ENCODE assay signal across 21 cellular contexts in genomic region chr1:226589008-226589733, GRCh38. TPM values are rescaled to one million over a fixed set of nuclear protein-coding genes. Genes with fewer than 3 reads are reported as not detected.
A peak's percentile ranks its signal among the peaks of the same experiment; 100 is the strongest.
DNase-seq lines count a peak whose midpoint lies in the region; ATAC-seq and TF ChIP-seq lines count a peak whose summit lies in the region.
"Had no signal": no experiment of that assay in that cellular context is flagged by ENCODE, and none has a peak within 500 bp of the region (broad histone marks: within the 10 kb centered on the region; RNA-seq: fewer than 3 reads in every experiment).

No MANE protein-coding gene starts in this region.

- H3K27ac ChIP-seq in GM23248 (no peak overlapping the region), caudate nucleus (ENCODE audit: low read depth, low read length) (peak overlapping the region; percentile 14), right cardiac atrium (ENCODE audit: low read length) (no peak overlapping the region), gastrocnemius medialis (peak overlapping the region; percentile 31 to 50 (median 44))
- H3K27ac ChIP-seq: upper lobe of left lung had no signal

- H3K4me3 ChIP-seq in GM23248 (no peak overlapping the region), right cardiac atrium (ENCODE audit: low read length) (no peak overlapping the region), gastrocnemius medialis (no peak overlapping the region)
- H3K4me3 ChIP-seq: upper lobe of left lung had no signal

- H3K4me2 ChIP-seq in GM23248 (ENCODE audit: unreplicated experiment): no peak overlapping the region

- H3K9me2 ChIP-seq in GM23248 (ENCODE audit: insufficient read depth): no peaks in the 10 kb centered on the region

- H3F3A ChIP-seq in GM23248 (ENCODE audit: insufficient read depth): no peaks in the 10 kb centered on the region

- TF ChIP-seq POLR2A in gastrocnemius medialis (IDR thresholded peaks at IDR 0.05): no peak

- no peaks in the 10 kb centered on the region; the same call in 1 of the 2 replicates for H3K27me3 ChIP-seq in GM23248 (replicated peaks; ENCODE audit: insufficient read depth)
- no peaks in the 10 kb centered on the region for H3K27me3 ChIP-seq in right cardiac atrium (ENCODE audit: control insufficient read depth, insufficient read depth)
- no peaks in the 10 kb centered on the region for H3K27me3 ChIP-seq in gastrocnemius medialis
- H3K27me3 ChIP-seq: upper lobe of left lung had no signal

- H3K79me2 ChIP-seq in GM23248 (ENCODE audit: insufficient read depth): no peaks in the 10 kb centered on the region

- in situ Hi-C loops in GM23248 (cut with MboI) (no loop called here), gastrocnemius medialis (cut with MboI; ENCODE audit: low sequenced_read_pairs in 4 of 4) (no loop called here)

- peaks cover 4% of the 10 kb centered on the region; the same call in 1 of the 2 replicates for H3K4me1 ChIP-seq in GM23248 (ENCODE audit: insufficient read depth)
- no peaks in the 10 kb centered on the region for H3K4me1 ChIP-seq in right cardiac atrium (ENCODE audit: control insufficient read depth, insufficient read depth, low read length)
- peaks cover 0 to 5% of the 10 kb centered on the region in 2 donors for H3K4me1 ChIP-seq in gastrocnemius medialis
- H3K4me1 ChIP-seq: upper lobe of left lung had no signal

- H3K36me3 ChIP-seq in GM23248 (ENCODE audit: low read depth) (no peaks in the 10 kb centered on the region), gastrocnemius medialis (no peaks in the 10 kb centered on the region)
- H3K36me3 ChIP-seq: upper lobe of left lung had no signal

- TF ChIP-seq CTCF in gastrocnemius medialis (IDR thresholded peaks at IDR 0.05 in 4 of 5, conservative IDR thresholded peaks at IDR 0.05 in 1 of 5): no peak

- 56% methylated on average over 11 of the region's 11 CpGs for WGBS in GM23248 (ENCODE audit: low coverage in 1 of 2, low lambda C conversion rate in 2 of 2, missing lambda C conversion rate in 2 of 2), 2 experiments
- 51% methylated on average over 11 of the region's 11 CpGs for WGBS in right cardiac atrium

- no peak overlapping the region for H3K9ac ChIP-seq in GM23248

- peak in 1 of 2 donors; percentile 60 for ATAC-seq in right cardiac atrium
- ATAC-seq in gastrocnemius medialis: no peak
- ATAC-seq in HG02973 (IDR thresholded peaks at IDR 0.05; ENCODE audit: unreplicated experiment): no peak
- no peak for ATAC-seq in GM18868 (IDR thresholded peaks at IDR 0.05; ENCODE audit: unreplicated experiment)
- ATAC-seq in HG03460 (IDR thresholded peaks at IDR 0.05; ENCODE audit: unreplicated experiment): no peak
- ATAC-seq: stimulated activated naive CD8-positive, alpha-beta T cell treated with anti-CD3 and anti-CD28 coated beads, Interleukin-15, Interleukin-2, amounts not matched to agents 100 U/mL and 50 U/mL, for 24 hours; T-helper 17 cell had no signal

- H3K9me3 ChIP-seq in GM23248 (ENCODE audit: low read depth) (no peaks in the 10 kb centered on the region), right cardiac atrium (ENCODE audit: control insufficient read depth, low read length) (no peaks in the 10 kb centered on the region), gastrocnemius medialis (no peaks in the 10 kb centered on the region)
- H3K9me3 ChIP-seq: upper lobe of left lung had no signal

- intact Hi-C loops in right cardiac atrium (cut with DNase I): no loop called here
- intact Hi-C loops in gastrocnemius medialis (cut with DNase I; ENCODE audit: low total_unique reads): no loop called here

- H2AFZ ChIP-seq in GM23248: no peak overlapping the region

- H4K20me1 ChIP-seq in GM23248 (ENCODE audit: insufficient read depth): no peaks in the 10 kb centered on the region

- DNase-seq in GM23248 (peak; percentile 52), caudate nucleus (lab: John Stamatoyannopoulos, UW) (peak in 7 of 61 donors; percentile 29 to 64 (median 36)), right cardiac atrium (peak in 2 of 3 donors; percentile 54 to 56), gastrocnemius medialis (no peak), middle frontal gyrus (ENCODE audit: extremely low spot score, low spot score) (no peak)
- DNase-seq: activated B cell treated with CpG ODN at 0.5 μM for 24 hours; activated CD4-positive, alpha-beta memory T cell treated with anti-CD3 and anti-CD28 coated beads, Interleukin-2, amount 10 ng/mL, durations not matched to agents 7 days and 5 days; activated naive CD4-positive, alpha-beta T cell treated with anti-CD3 and anti-CD28 coated beads for 36 hours; activated T-cell treated with anti-CD3 and anti-CD28 coated beads, Interleukin-2, amount 50 U/mL, for 24 hours; DMS79; H9; NCI-H2029; NCI-H526; SIG-M5; stimulated activated naive CD8-positive, alpha-beta T cell treated with anti-CD3 and anti-CD28 coated beads, Interleukin-15, Interleukin-2, amounts not matched to agents 100 U/mL and 50 U/mL, for 24 hours; T-helper 17 cell; upper lobe of left lung had no signal

RNA-seq across cellular contexts. Expression of gene STUM, which starts 40.6 kb away (rescaled TPM):
- total RNA-seq in GM23248 (2014; rRNA removed; shearing (Covaris generic)): under 0.01 TPM in 1 of 2 replicates, not detected in the other
- polyA plus RNA-seq in GM23248 (2016; fragmentation: Nextera tagmentation; extraction: Ambion mirVana): not detected in 2 replicates
- 1 to 10 TPM in 2 of 4 donors, under 1 TPM in 2; 0.47 to 1.2 (median 0.86) TPM for total RNA-seq in right cardiac atrium
- polyA plus RNA-seq in right cardiac atrium: 0.70 TPM
- total RNA-seq in gastrocnemius medialis: 1 to 10 TPM in 2 of 4 donors, under 1 TPM in 2; 0.92 to 1.9 (median 1.0) TPM
- total RNA-seq: activated CD4-positive, alpha-beta memory T cell treated with anti-CD3 and anti-CD28 coated beads, Interleukin-2, amount 10 ng/mL, durations not matched to agents 7 days and 5 days; activated naive CD4-positive, alpha-beta T cell treated with anti-CD3 and anti-CD28 coated beads for 36 hours; T-helper 17 cell had no signal
- polyA plus RNA-seq: AG04450 had no signal

Comparison
In these comparisons a context has a peak if more than half of its experiments do, and no peak if none do; other contexts are left out.
1. DNase-seq: peak in GM23248 (single experiment) and right cardiac atrium (2 of 3); none in gastrocnemius medialis (0 of 2) and middle frontal gyrus (single experiment).
2. H3K27ac ChIP-seq: peak in caudate nucleus (single experiment) and gastrocnemius medialis (4 of 4); none in GM23248 (single experiment) and right cardiac atrium (single experiment).